Comparison of ENCODE assay signal across 8 cellular contexts in the genomic region with DNA sequence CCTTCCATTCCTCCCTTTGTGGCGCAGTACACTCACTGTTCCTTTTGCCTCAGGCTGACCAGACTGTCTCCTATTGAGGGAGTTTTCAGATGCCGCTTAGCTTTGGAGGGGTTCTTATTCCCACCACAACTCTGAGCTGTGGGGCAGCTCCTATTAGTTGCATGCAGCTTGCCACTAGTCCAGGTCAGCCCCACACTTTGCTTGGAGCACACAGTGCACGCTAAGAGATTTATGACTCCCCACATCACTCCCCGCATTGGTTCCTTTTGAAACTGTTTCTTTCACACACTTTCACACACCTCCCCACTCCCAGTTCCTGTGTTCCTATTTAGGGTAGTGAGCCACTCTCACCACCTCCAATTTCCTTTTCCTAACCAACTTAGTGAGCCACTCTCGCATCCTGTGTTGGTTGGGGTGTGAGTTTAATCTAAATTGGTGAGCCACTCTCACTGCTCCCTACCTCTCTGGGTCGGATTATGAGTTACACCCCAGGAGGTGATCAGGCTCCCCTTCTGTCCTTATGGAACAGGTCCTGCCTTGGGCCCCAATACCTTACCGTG. TPM values are rescaled to one million over a fixed set of nuclear protein-coding genes. Genes with fewer than 3 reads are reported as not detected.
DNase-seq lines count a peak whose midpoint lies in the region; ATAC-seq and TF ChIP-seq lines count a peak whose summit lies in the region.

No MANE protein-coding gene starts in this region.

- H3K4me1 ChIP-seq in adrenal gland (replicated peaks in 1 of 2), result peaks cover 0 to 11% of the 10 kb centered on the region in 2 donors

- no peak for TF ChIP-seq CTCF in activated CD8-positive, alpha-beta T cell treated with anti-CD3 and anti-CD28 coated beads for 36 hours (IDR thresholded peaks at IDR 0.05)
- no peak for TF ChIP-seq CTCF in adrenal gland (IDR thresholded peaks at IDR 0.05)

- peaks cover 13% of the 10 kb centered on the region for H3K9me3 Mint-ChIP-seq in activated CD8-positive, alpha-beta T cell treated with anti-CD3 and anti-CD28 coated beads for 36 hours

- H3K36me3 ChIP-seq in adrenal gland (replicated peaks in 1 of 2), result no peaks in the 10 kb centered on the region

- H3K4me3 ChIP-seq in adrenal gland, result no peak overlapping the region

- H3K27me3 Mint-ChIP-seq in activated CD8-positive, alpha-beta T cell treated with anti-CD3 and anti-CD28 coated beads for 36 hours, result no peaks in the 10 kb centered on the region

- DNase-seq in activated CD8-positive, alpha-beta memory T cell treated with anti-CD3 and anti-CD28 coated beads for 24 hours, result peak; percentile 64
- no peak for DNase-seq in activated CD8-positive, alpha-beta memory T cell treated with anti-CD3 and anti-CD28 coated beads, Interleukin-2, amount 50 U/mL, for 4 hours
- DNase-seq in activated CD8-positive, alpha-beta T cell treated with anti-CD3 and anti-CD28 coated beads for 36 hours, result peak; percentile 54
- peak; percentile 10 for DNase-seq in stimulated activated CD8-positive, alpha-beta memory T cell treated with anti-CD3 and anti-CD28 coated beads, Interleukin-15, amount 100 ng/mL, for 1 hour (ENCODE audit: low read depth)
- DNase-seq in left lobe of liver (ENCODE audit: low spot score) (no peak), NCI-H1436 (lab: John Stamatoyannopoulos, UW) (no peak), adrenal gland (no peak)

- H3K27ac ChIP-seq in adrenal gland, result no peak overlapping the region

- intact Hi-C loops in activated CD8-positive, alpha-beta T cell treated with anti-CD3 and anti-CD28 coated beads for 36 hours (cut with micrococcal nuclease), result no loop called here
- intact Hi-C loops in adrenal gland (cut with DNase I), result no loop called here

- ATAC-seq in HG03103 (IDR thresholded peaks at IDR 0.05; ENCODE audit: low read depth, unreplicated experiment), result peak; percentile 55
- peak; percentile 78 for ATAC-seq in activated CD8-positive, alpha-beta T cell treated with anti-CD3 and anti-CD28 coated beads for 36 hours
- ATAC-seq in left lobe of liver, result no peak

- peaks cover 26% of the 10 kb centered on the region for H3K4me1 Mint-ChIP-seq in activated CD8-positive, alpha-beta T cell treated with anti-CD3 and anti-CD28 coated beads for 36 hours (ENCODE audit: low read depth)

- H3K4me3 Mint-ChIP-seq in activated CD8-positive, alpha-beta T cell treated with anti-CD3 and anti-CD28 coated beads for 36 hours, result peak overlapping the region; percentile 39

- POLR2A ChIA-PET in activated CD8-positive, alpha-beta T cell treated with anti-CD3 and anti-CD28 coated beads for 36 hours (lab: Charles Lee), result interaction anchor here (1.0 to 2.0 kb wide), 4 partner anchors 10 to 177 kb away, joined by 3 to 11 read pairs (median 6); a partner anchor contains a TSS

- H3K36me3 Mint-ChIP-seq in activated CD8-positive, alpha-beta T cell treated with anti-CD3 and anti-CD28 coated beads for 36 hours (ENCODE audit: low read depth), result peaks cover 1% of the 10 kb centered on the region

- TF ChIP-seq POLR2A in adrenal gland (IDR thresholded peaks at IDR 0.05), result no peak

- WGBS in adrenal gland, 4 donors, result 60 to 70% (median 68%) methylated on average over 7 of the region's 7 CpGs

- CTCF ChIA-PET in activated CD8-positive, alpha-beta T cell treated with anti-CD3 and anti-CD28 coated beads for 36 hours (lab: Charles Lee), result interaction anchor here (1.0 to 1.4 kb wide), 2 partner anchors 22 to 52 kb away, joined by 3 to 4 read pairs; a partner anchor contains a TSS

- no peaks in the 10 kb centered on the region for H3K9me3 ChIP-seq in adrenal gland (replicated peaks in 1 of 3)

- H3K27me3 ChIP-seq in adrenal gland, result no peaks in the 10 kb centered on the region

- H3K27ac Mint-ChIP-seq in activated CD8-positive, alpha-beta T cell treated with anti-CD3 and anti-CD28 coated beads for 36 hours, result peak overlapping the region; percentile 66

RNA-seq across cellular contexts. Expression of a gene that starts 10.4 kb away (rescaled TPM):
- 1 to 10 TPM; 8.1 to 8.7 TPM for total RNA-seq in activated CD8-positive, alpha-beta T cell treated with anti-CD3 and anti-CD28 coated beads for 36 hours
- total RNA-seq in left lobe of liver, result 2.7 TPM
- 1 to 10 TPM; 1.1 to 4.0 (median 3.0) TPM for total RNA-seq in adrenal gland
- polyA plus RNA-seq in adrenal gland, result 1 to 10 TPM; 2.2 to 3.8 (median 2.6) TPM

RNA-seq across cellular contexts. Expression of a gene that starts 21.4 kb away (rescaled TPM):
- total RNA-seq in activated CD8-positive, alpha-beta T cell treated with anti-CD3 and anti-CD28 coated beads for 36 hours, result 1 to 10 TPM in 1 of 2 experiments, under 1 TPM in 1; 0.56 to 1.3 TPM
- total RNA-seq in left lobe of liver (0.40 TPM), adrenal gland (1 to 10 TPM; 1.3 to 3.6 (median 2.4) TPM)
- 1 to 10 TPM; 1.9 to 6.8 (median 3.3) TPM for polyA plus RNA-seq in adrenal gland

RNA-seq across cellular contexts. Expression of a gene that starts 52.9 kb away (rescaled TPM):
- 10 to 100 TPM; 12.5 to 13.7 TPM for total RNA-seq in activated CD8-positive, alpha-beta T cell treated with anti-CD3 and anti-CD28 coated beads for 36 hours
- total RNA-seq in left lobe of liver (14.6 TPM), adrenal gland (10 to 100 TPM; 18.0 to 47.4 (median 39.1) TPM)
- polyA plus RNA-seq in adrenal gland, result 10 to 100 TPM; 38.3 to 77.8 (median 67.5) TPM

Comparison
In these comparisons a context has a peak if more than half of its experiments do, and no peak if none do; other contexts are left out.
1. DNase-seq: peak in activated CD8-positive, alpha-beta memory T cell treated with anti-CD3 and anti-CD28 coated beads for 24 hours (single experiment), activated CD8-positive, alpha-beta T cell treated with anti-CD3 and anti-CD28 coated beads for 36 hours (single experiment) and stimulated activated CD8-positive, alpha-beta memory T cell treated with anti-CD3 and anti-CD28 coated beads, Interleukin-15, amount 100 ng/mL, for 1 hour (single experiment); none in activated CD8-positive, alpha-beta memory T cell treated with anti-CD3 and anti-CD28 coated beads, Interleukin-2, amount 50 U/mL, for 4 hours (single experiment), left lobe of liver (single experiment), NCI-H1436 (single experiment) and adrenal gland (0 of 7).